ENCODE assay signal across 33 cellular contexts in the genomic region with DNA sequence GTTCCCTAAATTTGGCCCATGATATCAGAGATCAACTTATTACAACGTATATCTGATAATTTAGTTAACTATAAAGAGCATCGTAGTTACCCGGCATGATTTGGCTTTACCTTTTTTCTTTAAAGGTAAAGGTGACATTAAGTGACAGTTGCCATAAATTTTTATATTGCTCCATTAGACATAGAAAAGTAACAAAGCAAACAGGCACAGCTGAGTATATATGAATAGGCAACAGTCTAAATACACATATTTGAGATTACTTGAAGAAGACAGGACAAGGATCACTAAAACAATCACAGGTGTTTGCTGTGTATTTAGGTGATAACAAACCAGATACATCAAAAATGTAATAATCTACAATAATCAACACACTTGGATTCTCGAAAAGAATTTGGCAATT.
"Had no signal": no experiment of that assay in that cellular context is flagged by ENCODE, and none has a peak within 500 bp of the region (broad histone marks: within the 10 kb centered on the region; RNA-seq: fewer than 3 reads in every experiment).

No MANE protein-coding gene starts in this region.

- FAIRE-seq: keratinocyte, TTC549 had no signal

- H3K4me3 ChIP-seq: ascending aorta, cardiac muscle cell, colonic mucosa, dorsolateral prefrontal cortex, gastrocnemius medialis, hepatocyte, psoas muscle, sigmoid colon, thoracic aorta, uterus had no signal

- DNase-seq: activated CD4-positive, alpha-beta memory T cell treated with anti-CD3 and anti-CD28 coated beads for 36 hours; activated CD4-positive, alpha-beta T cell treated with anti-CD3 and anti-CD28 coated beads, Interleukin-2, amount 10 ng/mL, durations not matched to agents 24 days and 14 days; activated CD8-positive, alpha-beta memory T cell treated with anti-CD3 and anti-CD28 coated beads, Interleukin-2, amount 50 U/mL, for 4 hours; activated effector memory CD4-positive, alpha-beta T cell treated with anti-CD3 and anti-CD28 coated beads, Interleukin-2, amount 50 U/mL, for 16 hours; activated naive CD4-positive, alpha-beta T cell treated with anti-CD3 and anti-CD28 coated beads for 36 hours; activated naive CD8-positive, alpha-beta T cell treated with anti-CD3 and anti-CD28 coated beads, Interleukin-2, amount 10 ng/mL, durations not matched to agents 7 days and 5 days; activated T-cell treated with anti-CD3 and anti-CD28 coated beads, Interleukin-2, amount 50 U/mL, for 1 hour; cerebellar nuclear complex; colonic mucosa; dorsolateral prefrontal cortex; effector memory CD4-positive, alpha-beta T cell; erythroblast; gastrocnemius medialis; glutamatergic neuron; left cardiac atrium; midbrain; naive thymus-derived CD8-positive, alpha-beta T cell; nucleus accumbens; psoas muscle; sigmoid colon; small intestine; stimulated activated CD4-positive, alpha-beta T cell treated with anti-CD3 and anti-CD28 coated beads, Interleukin-4, amount 100 ng/mL, for 24 hours; uterus; WERI-Rb-1 had no signal

- H3K4me1 ChIP-seq: ascending aorta, colonic mucosa, parathyroid adenoma, uterus had no signal

- H3K9me3 ChIP-seq: ascending aorta, colonic mucosa, gastrocnemius medialis, psoas muscle, sigmoid colon, thoracic aorta, uterus had no signal

- H3K36me3 ChIP-seq: ascending aorta, cardiac muscle cell, colonic mucosa, gastrocnemius medialis, sigmoid colon, thoracic aorta, WERI-Rb-1 had no signal

- H3K27ac ChIP-seq: ascending aorta, cardiac muscle cell, colonic mucosa, dorsolateral prefrontal cortex, gastrocnemius medialis, hepatocyte, parathyroid adenoma, psoas muscle, sigmoid colon, thoracic aorta, uterus, WERI-Rb-1 had no signal

- ATAC-seq: activated CD4-positive, CD25-positive, alpha-beta regulatory T cell treated with anti-CD3 and anti-CD28 coated beads, Interleukin-2, amount 50 U/mL, for 24 hours; gastrocnemius medialis; left cardiac atrium; naive thymus-derived CD8-positive, alpha-beta T cell; psoas muscle; stimulated activated effector memory CD8-positive, alpha-beta T cell treated with anti-CD3 and anti-CD28 coated beads, Interleukin-12 subunit alpha, Interleukin-12 subunit beta, amount 100 ng/mL, for 72 hours had no signal

- H3K27me3 ChIP-seq: ascending aorta, cardiac muscle cell, colonic mucosa, dorsolateral prefrontal cortex, gastrocnemius medialis, hepatocyte, sigmoid colon, uterus had no signal
